In the genomic region with DNA sequence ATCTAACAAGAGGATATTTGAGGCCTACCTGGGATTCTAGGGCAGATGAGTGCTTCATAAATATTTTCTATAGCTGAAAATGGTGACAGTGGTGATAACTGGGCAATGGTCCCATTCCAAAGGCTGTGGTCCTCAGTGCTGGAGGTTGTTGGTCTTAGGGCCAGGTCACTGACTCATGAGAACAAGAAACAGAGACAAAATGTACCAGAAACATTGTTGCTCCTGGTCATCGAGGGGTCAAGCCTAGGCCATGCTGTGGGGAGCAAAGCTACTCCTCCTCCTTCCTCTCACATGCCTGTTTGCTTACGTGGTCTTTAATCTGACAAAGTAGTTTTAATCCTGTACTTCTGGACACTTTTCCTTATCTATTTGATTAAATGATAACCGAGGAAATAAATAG, we compare ENCODE assay signal across 23 cellular contexts.
"Had no signal": no experiment of that assay in that cellular context is flagged by ENCODE, and none has a peak within 500 bp of the region (broad histone marks: within the 10 kb centered on the region; RNA-seq: fewer than 3 reads in every experiment).

No MANE protein-coding gene starts in this region.

- FAIRE-seq: small intestine, TTC549 had no signal

- H3K4me1 ChIP-seq: breast epithelium, prostate gland had no signal

- H3K27me3 ChIP-seq: breast epithelium, esophagus squamous epithelium, neutrophil, ovary had no signal

- H3K36me3 ChIP-seq: breast epithelium, esophagus squamous epithelium, neutrophil, ovary, prostate gland, WERI-Rb-1 had no signal

- H3K27me3 Mint-ChIP-seq: activated naive CD8-positive, alpha-beta T cell had no signal

- H3K9me3 Mint-ChIP-seq: activated T-helper 1 cell treated with anti-CD3 and anti-CD28 coated beads, Interleukin-12 subunit alpha, Interleukin-12 subunit beta, Interleukin-2, Interleukin-4 antibody, amounts not matched to agents 30 ng/mL and 10 ng/mL and 1 ng/mL, durations not matched to agents 14 hours and 24 hours and 36 hours; endodermal cell; nephron; stimulated activated naive B cell treated with anti-CD40 and anti-IgM and Interleukin-4, amounts not matched to agents 10 μg/mL and 1 μg/mL and 100 μg/mL, for 72 hours had no signal

- ATAC-seq: activated CD8-positive, alpha-beta T cell treated with anti-CD3 and anti-CD28 coated beads, Interleukin-2, amount 10 ng/mL, durations not matched to agents 7 days and 5 days; stimulated activated naive B cell treated with anti-CD40 and anti-IgM and Interleukin-4, amounts not matched to agents 10 μg/mL and 1 μg/mL and 100 μg/mL, for 72 hours had no signal

- H3K27ac ChIP-seq: breast epithelium, esophagus squamous epithelium, neutrophil, ovary, prostate gland, WERI-Rb-1 had no signal

- H3K4me3 Mint-ChIP-seq: activated CD8-positive, alpha-beta T cell treated with anti-CD3 and anti-CD28 coated beads, Interleukin-2, amount 10 ng/mL, durations not matched to agents 7 days and 5 days; activated naive CD8-positive, alpha-beta T cell; activated T-helper 1 cell treated with anti-CD3 and anti-CD28 coated beads, Interleukin-12 subunit alpha, Interleukin-12 subunit beta, Interleukin-2, Interleukin-4 antibody, amounts not matched to agents 30 ng/mL and 10 ng/mL and 1 ng/mL, durations not matched to agents 14 hours and 24 hours and 36 hours; endodermal cell; nephron; stimulated activated naive B cell treated with anti-CD40 and anti-IgM and Interleukin-4, amounts not matched to agents 10 μg/mL and 1 μg/mL and 100 μg/mL, for 72 hours had no signal

- H3K9me3 ChIP-seq: breast epithelium, esophagus squamous epithelium, neutrophil, ovary, prostate gland, SK-N-SH had no signal

- H3K27ac Mint-ChIP-seq: activated CD8-positive, alpha-beta T cell treated with anti-CD3 and anti-CD28 coated beads, Interleukin-2, amount 10 ng/mL, durations not matched to agents 7 days and 5 days; activated naive CD8-positive, alpha-beta T cell; activated T-helper 1 cell treated with anti-CD3 and anti-CD28 coated beads, Interleukin-12 subunit alpha, Interleukin-12 subunit beta, Interleukin-2, Interleukin-4 antibody, amounts not matched to agents 30 ng/mL and 10 ng/mL and 1 ng/mL, durations not matched to agents 14 hours and 24 hours and 36 hours; endodermal cell; nephron; stimulated activated naive B cell treated with anti-CD40 and anti-IgM and Interleukin-4, amounts not matched to agents 10 μg/mL and 1 μg/mL and 100 μg/mL, for 72 hours had no signal

- H3K4me3 ChIP-seq: breast epithelium, esophagus squamous epithelium, ovary, prostate gland had no signal

- H3K9ac ChIP-seq: SK-N-SH had no signal

- DNase-seq: activated CD4-positive, alpha-beta T cell treated with anti-CD3 and anti-CD28 coated beads for 1 hour; activated CD4-positive, alpha-beta T cell treated with anti-CD3 and anti-CD28 coated beads, Interleukin-2, amount 50 U/mL, for 1 hour; activated CD8-positive, alpha-beta T cell treated with anti-CD3 and anti-CD28 coated beads, Interleukin-2, amount 10 ng/mL, durations not matched to agents 7 days and 5 days; activated gamma-delta T cell; amniotic stem cell; cortex of kidney; endodermal cell; esophagus squamous epithelium; mesenchymal stem cell; ovary; SK-N-SH; stimulated activated CD4-positive, alpha-beta T cell treated with anti-CD3 and anti-CD28 coated beads, Interleukin-15, amount 100 ng/mL, for 24 hours; stimulated activated naive B cell treated with anti-CD40 and anti-IgM and Interleukin-4, amounts not matched to agents 10 μg/mL and 1 μg/mL and 100 μg/mL, for 72 hours; T-helper 1 cell; WERI-Rb-1 had no signal
